Comparison of ENCODE assay signal across 7 cellular contexts in genomic region chrX:154367474-154368308, GRCh38. TPM values are rescaled to one million over a fixed set of nuclear protein-coding genes. Genes with fewer than 3 reads are reported as not detected.
A peak's percentile ranks its signal among the peaks of the same experiment; 100 is the strongest.
DNase-seq lines count a peak whose midpoint lies in the region; ATAC-seq and TF ChIP-seq lines count a peak whose summit lies in the region.

No MANE protein-coding gene starts in this region.

- H3K9me3 ChIP-seq in iPS-18c (ENCODE audit: control insufficient read depth, insufficient read depth, low read length) = peaks cover 26% of the 10 kb centered on the region

- ATAC-seq in stimulated activated effector memory CD8-positive, alpha-beta T cell treated with anti-CD3 and anti-CD28 coated beads, Interleukin-12 subunit alpha, Interleukin-12 subunit beta, amount 100 ng/mL, for 72 hours = no peak
- ATAC-seq in HG03521 (IDR thresholded peaks at IDR 0.05; ENCODE audit: unreplicated experiment) = no peak

- intact Hi-C loops in activated T-helper 2 cell treated with anti-CD3 and anti-CD28 coated beads, Interferon-gamma antibody, Interleukin-2, Interleukin-4, amounts not matched to agents 10 μg/mL and 5 μg/mL and 100 μg/mL, durations not matched to agents 14 hours and 24 hours and 36 hours (cut with micrococcal nuclease) = no loop called here

- H3K9me3 Mint-ChIP-seq in HFFc6 = 0 out of 2 replicates have a peak, but pooled peaks cover 4% of the 10 kb centered on the region
- no peaks in the 10 kb centered on the region for H3K9me3 Mint-ChIP-seq in activated T-helper 2 cell treated with anti-CD3 and anti-CD28 coated beads, Interferon-gamma antibody, Interleukin-2, Interleukin-4, amounts not matched to agents 10 μg/mL and 5 μg/mL and 100 μg/mL, durations not matched to agents 14 hours and 24 hours and 36 hours
- no peaks in the 10 kb centered on the region for H3K9me3 Mint-ChIP-seq in stimulated activated effector memory CD8-positive, alpha-beta T cell treated with anti-CD3 and anti-CD28 coated beads, Interleukin-12 subunit alpha, Interleukin-12 subunit beta, amount 100 ng/mL, for 72 hours

- H3K4me3 Mint-ChIP-seq in HFFc6 = peak overlapping the region; percentile 95
- peak overlapping the region; percentile 94 for H3K4me3 Mint-ChIP-seq in activated T-helper 2 cell treated with anti-CD3 and anti-CD28 coated beads, Interferon-gamma antibody, Interleukin-2, Interleukin-4, amounts not matched to agents 10 μg/mL and 5 μg/mL and 100 μg/mL, durations not matched to agents 14 hours and 24 hours and 36 hours (ENCODE audit: low read depth)
- H3K4me3 Mint-ChIP-seq in stimulated activated effector memory CD8-positive, alpha-beta T cell treated with anti-CD3 and anti-CD28 coated beads, Interleukin-12 subunit alpha, Interleukin-12 subunit beta, amount 100 ng/mL, for 72 hours = peak overlapping the region; percentile 83

- H3K27me3 Mint-ChIP-seq in HFFc6 (ENCODE audit: insufficient read depth) = peaks cover 13% of the 10 kb centered on the region
- H3K27me3 Mint-ChIP-seq in activated T-helper 2 cell treated with anti-CD3 and anti-CD28 coated beads, Interferon-gamma antibody, Interleukin-2, Interleukin-4, amounts not matched to agents 10 μg/mL and 5 μg/mL and 100 μg/mL, durations not matched to agents 14 hours and 24 hours and 36 hours (ENCODE audit: low read depth) = no peaks in the 10 kb centered on the region

- H3K4me1 Mint-ChIP-seq in HFFc6 (ENCODE audit: low read depth) = peaks cover 8% of the 10 kb centered on the region
- peaks cover 10% of the 10 kb centered on the region for H3K4me1 Mint-ChIP-seq in activated T-helper 2 cell treated with anti-CD3 and anti-CD28 coated beads, Interferon-gamma antibody, Interleukin-2, Interleukin-4, amounts not matched to agents 10 μg/mL and 5 μg/mL and 100 μg/mL, durations not matched to agents 14 hours and 24 hours and 36 hours (ENCODE audit: low read depth)
- H3K4me1 Mint-ChIP-seq in stimulated activated effector memory CD8-positive, alpha-beta T cell treated with anti-CD3 and anti-CD28 coated beads, Interleukin-12 subunit alpha, Interleukin-12 subunit beta, amount 100 ng/mL, for 72 hours = peaks cover 29% of the 10 kb centered on the region

- no peak for TF ChIP-seq CTCF in HFFc6 (IDR thresholded peaks at IDR 0.05)

- 0 out of 2 replicates have a peak overlapping the region, but pooled peaks have one; percentile 15 for H3K4me3 ChIP-seq in iPS-18c (ENCODE audit: insufficient read depth, low read depth, low read length)

- DNase-seq in HFFc6 (no peak), Kasumi-1 (lab: John Stamatoyannopoulos, UW) (no peak)
- no peak for DNase-seq in activated T-helper 2 cell treated with anti-CD3 and anti-CD28 coated beads, Interferon-gamma antibody, Interleukin-2, Interleukin-4, amounts not matched to agents 10 μg/mL and 5 μg/mL and 100 μg/mL, durations not matched to agents 14 hours and 24 hours and 36 hours (ENCODE audit: low spot score)
- no peak for DNase-seq in stimulated activated effector memory CD8-positive, alpha-beta T cell treated with anti-CD3 and anti-CD28 coated beads, Interleukin-12 subunit alpha, Interleukin-12 subunit beta, amount 100 ng/mL, for 72 hours (ENCODE audit: low spot score in 2 of 2)
- no peak for DNase-seq in activated CD4-positive, CD25-positive, alpha-beta regulatory T cell (lab: John Stamatoyannopoulos, UW)

- peak overlapping the region; percentile 85 for H3K27ac Mint-ChIP-seq in HFFc6
- H3K27ac Mint-ChIP-seq in activated T-helper 2 cell treated with anti-CD3 and anti-CD28 coated beads, Interferon-gamma antibody, Interleukin-2, Interleukin-4, amounts not matched to agents 10 μg/mL and 5 μg/mL and 100 μg/mL, durations not matched to agents 14 hours and 24 hours and 36 hours = peak overlapping the region; percentile 88
- peak overlapping the region; percentile 93 for H3K27ac Mint-ChIP-seq in stimulated activated effector memory CD8-positive, alpha-beta T cell treated with anti-CD3 and anti-CD28 coated beads, Interleukin-12 subunit alpha, Interleukin-12 subunit beta, amount 100 ng/mL, for 72 hours

- peaks cover 11% of the 10 kb centered on the region for H3K36me3 Mint-ChIP-seq in HFFc6 (ENCODE audit: low read depth)
- peaks cover 48% of the 10 kb centered on the region for H3K36me3 Mint-ChIP-seq in activated T-helper 2 cell treated with anti-CD3 and anti-CD28 coated beads, Interferon-gamma antibody, Interleukin-2, Interleukin-4, amounts not matched to agents 10 μg/mL and 5 μg/mL and 100 μg/mL, durations not matched to agents 14 hours and 24 hours and 36 hours (ENCODE audit: low read depth)
- H3K36me3 Mint-ChIP-seq in stimulated activated effector memory CD8-positive, alpha-beta T cell treated with anti-CD3 and anti-CD28 coated beads, Interleukin-12 subunit alpha, Interleukin-12 subunit beta, amount 100 ng/mL, for 72 hours = peaks cover 94% of the 10 kb centered on the region

RNA-seq across cellular contexts. Expression of gene FLNA, which starts 6.7 kb away (rescaled TPM):
- total RNA-seq in HFFc6 (2021; fragmentation: NEBNext Ultra II Directional; extraction: Animal tissue kit (Norgen Biotek cat#: 25700)) = 1,000 to 10,000 TPM; 2,260 to 2,886 (median 2,666) TPM
- 1,005 and 1,026 TPM in 2 replicates for total RNA-seq in activated T-helper 2 cell treated with anti-CD3 and anti-CD28 coated beads, Interferon-gamma antibody, Interleukin-2, Interleukin-4, amounts not matched to agents 10 μg/mL and 5 μg/mL and 100 μg/mL, durations not matched to agents 14 hours and 24 hours and 36 hours

RNA-seq across cellular contexts. Expression of gene EMD, which starts 11.4 kb away (rescaled TPM):
- total RNA-seq in HFFc6 (2021; fragmentation: NEBNext Ultra II Directional; extraction: Animal tissue kit (Norgen Biotek cat#: 25700)) = 100 to 1,000 TPM in 4 of 6 experiments, 10 to 100 TPM in 2; 84.8 to 119 (median 108) TPM
- 95.6 and 98.8 TPM in 2 replicates for total RNA-seq in activated T-helper 2 cell treated with anti-CD3 and anti-CD28 coated beads, Interferon-gamma antibody, Interleukin-2, Interleukin-4, amounts not matched to agents 10 μg/mL and 5 μg/mL and 100 μg/mL, durations not matched to agents 14 hours and 24 hours and 36 hours

RNA-seq across cellular contexts. Expression of gene RPL10, which starts 30.5 kb away (rescaled TPM):
- total RNA-seq in HFFc6 (2021; fragmentation: NEBNext Ultra II Directional; extraction: Animal tissue kit (Norgen Biotek cat#: 25700)) = 1,000 to 10,000 TPM; 1,764 to 1,978 (median 1,934) TPM
- total RNA-seq in activated T-helper 2 cell treated with anti-CD3 and anti-CD28 coated beads, Interferon-gamma antibody, Interleukin-2, Interleukin-4, amounts not matched to agents 10 μg/mL and 5 μg/mL and 100 μg/mL, durations not matched to agents 14 hours and 24 hours and 36 hours = 2,692 and 2,787 TPM in 2 replicates

RNA-seq across cellular contexts. Expression of gene DNASE1L1, which starts 41.4 kb away (rescaled TPM):
- total RNA-seq in HFFc6 (2021; fragmentation: NEBNext Ultra II Directional; extraction: Animal tissue kit (Norgen Biotek cat#: 25700)) = 10 to 100 TPM; 74.8 to 96.3 (median 87.4) TPM
- total RNA-seq in activated T-helper 2 cell treated with anti-CD3 and anti-CD28 coated beads, Interferon-gamma antibody, Interleukin-2, Interleukin-4, amounts not matched to agents 10 μg/mL and 5 μg/mL and 100 μg/mL, durations not matched to agents 14 hours and 24 hours and 36 hours = 18.1 TPM in 2 replicates

RNA-seq across cellular contexts. Expression of gene TAFAZZIN, which starts 43.6 kb away (rescaled TPM):
- total RNA-seq in HFFc6 (2021; fragmentation: NEBNext Ultra II Directional; extraction: Animal tissue kit (Norgen Biotek cat#: 25700)) = 10 to 100 TPM; 13.0 to 17.3 (median 15.1) TPM
- total RNA-seq in activated T-helper 2 cell treated with anti-CD3 and anti-CD28 coated beads, Interferon-gamma antibody, Interleukin-2, Interleukin-4, amounts not matched to agents 10 μg/mL and 5 μg/mL and 100 μg/mL, durations not matched to agents 14 hours and 24 hours and 36 hours = 77.3 TPM in 2 replicates
